ENCODE assay signal across 10 cellular contexts in genomic region chr3:189322339-189322738, GRCh38.
"Had no signal": no experiment of that assay in that cellular context is flagged by ENCODE, and none has a peak within 500 bp of the region (broad histone marks: within the 10 kb centered on the region; RNA-seq: fewer than 3 reads in every experiment).

No MANE protein-coding gene starts in this region.

- H3K4me3 Mint-ChIP-seq: central memory CD8-positive, alpha-beta T cell; natural killer cell; stimulated activated memory B cell treated with anti-CD40 and anti-IgM and Interleukin-4, amounts not matched to agents 10 μg/mL and 1 μg/mL and 100 μg/mL, for 72 hours had no signal

- ATAC-seq: body of pancreas; heart right ventricle; natural killer cell; right lobe of liver; stimulated activated memory B cell treated with anti-CD40 and anti-IgM and Interleukin-4, amounts not matched to agents 10 μg/mL and 1 μg/mL and 100 μg/mL, for 72 hours had no signal

- H3K4me3 ChIP-seq: body of pancreas, heart right ventricle, right lobe of liver, transverse colon had no signal

- H3K36me3 ChIP-seq: heart right ventricle, transverse colon had no signal

- H3K27ac Mint-ChIP-seq: natural killer cell; stimulated activated memory B cell treated with anti-CD40 and anti-IgM and Interleukin-4, amounts not matched to agents 10 μg/mL and 1 μg/mL and 100 μg/mL, for 72 hours had no signal

- H3K9me3 ChIP-seq: body of pancreas, heart right ventricle, right lobe of liver, transverse colon had no signal

- H3K27me3 Mint-ChIP-seq: central memory CD8-positive, alpha-beta T cell had no signal

- H3K36me3 Mint-ChIP-seq: natural killer cell had no signal

- H3K27ac ChIP-seq: body of pancreas, heart right ventricle, right lobe of liver, transverse colon had no signal

- H3K27me3 ChIP-seq: body of pancreas, right lobe of liver, transverse colon had no signal

- H3K4me1 ChIP-seq: body of pancreas, right lobe of liver had no signal

- DNase-seq: activated T-cell treated with anti-CD3 and anti-CD28 coated beads, Interleukin-2, amount 50 U/mL, for 1 hour; body of pancreas; cortex of kidney; effector CD8-positive, alpha-beta T cell; heart right ventricle; natural killer cell; right lobe of liver; transverse colon had no signal
